Comparison of ENCODE assay signal across 24 cellular contexts in genomic region chr2:241751776-241752175, GRCh38. TPM values are rescaled to one million over a fixed set of nuclear protein-coding genes. Genes with fewer than 3 reads are reported as not detected.
"Had no signal": no experiment of that assay in that cellular context is flagged by ENCODE, and none has a peak within 500 bp of the region (broad histone marks: within the 10 kb centered on the region; RNA-seq: fewer than 3 reads in every experiment).

No MANE protein-coding gene starts in this region.

- H3K27ac ChIP-seq: KMS-11, SJSA1, SK-N-MC had no signal

- H3K4me1 ChIP-seq: SJSA1 had no signal

- H3K4me2 ChIP-seq: KMS-11 had no signal

- H3K9me3 ChIP-seq: SJSA1 had no signal

- H3K4me3 ChIP-seq: K562, SJSA1, SK-N-MC had no signal

- ATAC-seq: K562 had no signal

- H3K27me3 ChIP-seq: SJSA1 had no signal

- DNase-seq: Kasumi-1, MM.1S, NCI-H1092 treated with DMSO at 0.1 percent for 48 hours, NCI-H1436, NCI-H187, NCI-H2029, NCI-H2081 treated with DMSO at 0.1 percent for 48 hours, NCI-H2171, NCI-H226, NCI-H446, NCI-H510A, NCI-H524 treated with DMSO at 0.1 percent for 48 hours, NCI-H69, NCI-H774, Right ventricle myocardium superior, RPMI8226, SIG-M5 had no signal

- H3K9ac ChIP-seq: KMS-11 had no signal

RNA-seq across cellular contexts. Expression of gene GAL3ST2, which starts 24.8 kb away (rescaled TPM):
- total RNA-seq: HT-29, M059J, Right ventricle myocardium superior, SJSA1 had no signal
- polyA plus RNA-seq: IgD-negative memory B cell, K562 had no signal

RNA-seq across cellular contexts. Expression of gene NEU4, which starts 57.2 kb away (rescaled TPM):
- total RNA-seq: M059J, Right ventricle myocardium superior, SJSA1 had no signal
- polyA plus RNA-seq: IgD-negative memory B cell had no signal
